ENCODE assay signal across 14 cellular contexts in the genomic region with DNA sequence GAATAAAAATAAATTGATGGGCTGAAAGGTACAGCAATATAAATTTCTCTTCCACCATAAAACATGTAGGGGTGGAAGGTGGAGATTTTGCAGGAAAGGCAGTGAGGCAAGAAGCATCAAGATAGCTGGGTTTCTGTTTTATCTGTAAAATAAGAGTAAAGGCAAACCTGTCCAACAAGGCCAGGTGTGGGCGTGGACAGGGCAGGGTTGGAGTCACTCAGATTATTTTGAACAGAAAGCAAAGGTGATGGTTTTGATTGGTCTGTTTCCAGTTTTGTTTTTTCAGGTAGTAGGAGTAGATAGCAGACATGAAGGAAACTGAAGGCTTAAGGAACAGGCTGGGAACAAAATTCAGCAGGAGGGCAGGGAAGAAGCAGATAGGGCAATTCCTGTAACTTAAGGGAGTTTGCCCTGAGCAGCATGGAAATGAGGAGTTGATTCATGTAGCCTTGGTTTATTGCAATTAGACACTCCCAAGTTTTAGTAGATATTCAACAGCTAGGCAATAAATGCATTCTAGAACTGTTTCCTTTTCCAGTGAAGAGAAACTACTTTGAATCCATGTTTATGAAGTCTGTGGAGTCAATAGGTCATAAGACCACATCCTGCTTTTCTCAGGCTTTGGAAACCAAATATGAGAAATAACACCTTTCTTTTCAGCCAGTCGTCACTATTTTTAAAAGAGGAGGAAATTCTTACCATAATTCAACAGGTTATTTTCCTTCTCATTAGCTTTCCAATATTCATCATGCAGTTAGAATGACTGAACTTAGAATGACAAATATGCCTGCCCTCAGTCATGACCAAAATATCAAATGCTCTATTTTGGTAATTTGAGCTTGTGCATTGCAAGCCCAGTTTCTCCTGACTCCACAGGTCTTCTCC. TPM values are rescaled to one million over a fixed set of nuclear protein-coding genes. Genes with fewer than 3 reads are reported as not detected.
A peak's percentile ranks its signal among the peaks of the same experiment; 100 is the strongest.
DNase-seq lines count a peak whose midpoint lies in the region; ATAC-seq, FAIRE-seq and TF ChIP-seq lines count a peak whose summit lies in the region.
"Had no signal": no experiment of that assay in that cellular context is flagged by ENCODE, and none has a peak within 500 bp of the region (broad histone marks: within the 10 kb centered on the region; RNA-seq: fewer than 3 reads in every experiment).

No MANE protein-coding gene starts in this region.

- peak overlapping the region; percentile 61 for H3K4me2 ChIP-seq in astrocyte (ENCODE audit: low read length)

- H3K4me1 Mint-ChIP-seq in astrocyte (ENCODE audit: low read depth, unreplicated experiment): peaks cover 53% of the 10 kb centered on the region

- DNase-seq in left ventricle myocardium inferior: no peak
- no peak for DNase-seq in left ventricle myocardium superior
- DNase-seq in astrocyte (ENCODE audit: low read depth): peak; percentile 66
- DNase-seq in left colon: peak; percentile 80 to 83
- no peak for DNase-seq in uterus
- DNase-seq in HTR-8/SVneo (ENCODE audit: insufficient read length, low spot score): no peak
- DNase-seq in activated gamma-delta T cell treated with Interleukin-2 at 50 U/mL for 16 hours: no peak
- DNase-seq in medulla oblongata (ENCODE audit: extremely low spot score): no peak
- DNase-seq: activated CD8-positive, alpha-beta memory T cell treated with anti-CD3 and anti-CD28 coated beads, Interleukin-2, amount 10 ng/mL, durations not matched to agents 7 days and 5 days; NCI-H2107; SHP77 had no signal

- FAIRE-seq in astrocyte (lab: Jason Lieb, UNC) (no peak), HTR-8/SVneo (lab: Jason Lieb, UNC) (no peak)
- FAIRE-seq: GM12891 had no signal

- H3K27me3 ChIP-seq in left ventricle myocardium inferior (ENCODE audit: low read depth) (no peaks in the 10 kb centered on the region), astrocyte (ENCODE audit: insufficient read depth, low read length) (no peaks in the 10 kb centered on the region), uterus (no peaks in the 10 kb centered on the region)

- no peaks in the 10 kb centered on the region for H3K27me3 Mint-ChIP-seq in astrocyte (ENCODE audit: low read depth, unreplicated experiment)

- no peak overlapping the region for H3K9ac ChIP-seq in astrocyte (ENCODE audit: low read length)
- H3K9ac ChIP-seq: parathyroid adenoma had no signal

- peak overlapping the region; percentile 95 for H3K27ac Mint-ChIP-seq in astrocyte (ENCODE audit: unreplicated experiment)
- H3K27ac Mint-ChIP-seq: activated CD8-positive, alpha-beta memory T cell treated with anti-CD3 and anti-CD28 coated beads, Interleukin-2, amount 10 ng/mL, durations not matched to agents 7 days and 5 days had no signal

- H2AFZ ChIP-seq in astrocyte (ENCODE audit: low read depth, low read length): no peak overlapping the region
- H2AFZ ChIP-seq: parathyroid adenoma had no signal

- H3K79me2 ChIP-seq in astrocyte (ENCODE audit: insufficient read depth, low read length): no peaks in the 10 kb centered on the region
- H3K79me2 ChIP-seq: parathyroid adenoma had no signal

- no peak overlapping the region for H3K4me3 Mint-ChIP-seq in astrocyte (ENCODE audit: unreplicated experiment)
- H3K4me3 Mint-ChIP-seq: activated CD8-positive, alpha-beta memory T cell treated with anti-CD3 and anti-CD28 coated beads, Interleukin-2, amount 10 ng/mL, durations not matched to agents 7 days and 5 days had no signal

- H3K27ac ChIP-seq in left ventricle myocardium inferior (replicated peaks) (peak overlapping the region; percentile 47), astrocyte (ENCODE audit: low read depth, low read length) (no peak overlapping the region), uterus (peak overlapping the region; percentile 25 to 58)
- H3K27ac ChIP-seq: C4-2B, parathyroid adenoma had no signal

- no peaks in the 10 kb centered on the region for H3K9me3 ChIP-seq in left ventricle myocardium inferior (replicated peaks)
- no peaks in the 10 kb centered on the region for H3K9me3 ChIP-seq in astrocyte (ENCODE audit: insufficient read depth, low read depth, low read length)
- no peaks in the 10 kb centered on the region for H3K9me3 ChIP-seq in uterus

- intact Hi-C loops in left ventricle myocardium inferior (cut with micrococcal nuclease) (no loop called here), left ventricle myocardium superior (cut with micrococcal nuclease) (no loop called here), left colon (cut with DNase I, micrococcal nuclease) (no loop called here), uterus (cut with DNase I; ENCODE audit: low total_unique reads) (no loop called here)

- H3K36me3 ChIP-seq in left ventricle myocardium inferior: no peaks in the 10 kb centered on the region
- H3K36me3 ChIP-seq in astrocyte (ENCODE audit: insufficient read depth, low read length): no peaks in the 10 kb centered on the region
- H3K36me3 ChIP-seq in uterus: no peaks in the 10 kb centered on the region

- H3K4me1 ChIP-seq in left ventricle myocardium inferior: peaks cover 30% of the 10 kb centered on the region
- peaks cover 15% of the 10 kb centered on the region for H3K4me1 ChIP-seq in astrocyte (ENCODE audit: insufficient read depth, low read length)
- no peaks in the 10 kb centered on the region for H3K4me1 ChIP-seq in uterus
- H3K4me1 ChIP-seq: parathyroid adenoma had no signal

- no peak for ATAC-seq in left ventricle myocardium superior
- ATAC-seq in left colon: peak; percentile 83
- ATAC-seq: activated CD8-positive, alpha-beta memory T cell treated with anti-CD3 and anti-CD28 coated beads, Interleukin-2, amount 10 ng/mL, durations not matched to agents 7 days and 5 days had no signal

- H3K4me3 ChIP-seq in left ventricle myocardium inferior (no peak overlapping the region), astrocyte (ENCODE audit: insufficient read depth, low read depth, low read length) (no peak overlapping the region), uterus (no peak overlapping the region)

- no peak for TF ChIP-seq POLR2A in uterus (IDR thresholded peaks at IDR 0.05)

- H3K36me3 Mint-ChIP-seq in astrocyte (ENCODE audit: low read depth, unreplicated experiment): no peaks in the 10 kb centered on the region
- H3K36me3 Mint-ChIP-seq: activated CD8-positive, alpha-beta memory T cell treated with anti-CD3 and anti-CD28 coated beads, Interleukin-2, amount 10 ng/mL, durations not matched to agents 7 days and 5 days had no signal

- no peaks in the 10 kb centered on the region for H3K9me3 Mint-ChIP-seq in astrocyte (ENCODE audit: unreplicated experiment)

- no peak for TF ChIP-seq CTCF in left ventricle myocardium inferior (IDR thresholded peaks at IDR 0.05; ENCODE audit: borderline replicate concordance)
- TF ChIP-seq CTCF in astrocyte (IDR thresholded peaks at IDR 0.05; ENCODE audit: insufficient read depth, low read depth, low read length): no peak
- TF ChIP-seq CTCF in uterus (IDR thresholded peaks at IDR 0.05): no peak

- no peaks in the 10 kb centered on the region for H4K20me1 ChIP-seq in astrocyte (ENCODE audit: insufficient read depth, low read length)

RNA-seq across cellular contexts. Expression of gene CD55, which starts 38.7 kb away (rescaled TPM):
- 60.4 TPM for total RNA-seq in left ventricle myocardium inferior
- 72.7 TPM for total RNA-seq in left ventricle myocardium superior
- total RNA-seq in astrocyte: 18.7 and 27.3 TPM in 2 replicates
- 10 to 100 TPM; 44.0 to 75.4 TPM for total RNA-seq in left colon
- 100 to 1,000 TPM in 1 of 4 donors, 10 to 100 TPM in 3; 27.2 to 224 (median 59.5) TPM for total RNA-seq in uterus

Comparison
In these comparisons a context has a peak if more than half of its experiments do, and no peak if none do; other contexts are left out.
1. DNase-seq: peak in astrocyte (single experiment) and left colon (2 of 2); none in left ventricle myocardium inferior (single experiment), left ventricle myocardium superior (single experiment), uterus (0 of 2), HTR-8/SVneo (single experiment), activated gamma-delta T cell treated with Interleukin-2 at 50 U/mL for 16 hours (single experiment) and medulla oblongata (single experiment).